1 cellular context compared by ENCODE assay signal in the genomic region with DNA sequence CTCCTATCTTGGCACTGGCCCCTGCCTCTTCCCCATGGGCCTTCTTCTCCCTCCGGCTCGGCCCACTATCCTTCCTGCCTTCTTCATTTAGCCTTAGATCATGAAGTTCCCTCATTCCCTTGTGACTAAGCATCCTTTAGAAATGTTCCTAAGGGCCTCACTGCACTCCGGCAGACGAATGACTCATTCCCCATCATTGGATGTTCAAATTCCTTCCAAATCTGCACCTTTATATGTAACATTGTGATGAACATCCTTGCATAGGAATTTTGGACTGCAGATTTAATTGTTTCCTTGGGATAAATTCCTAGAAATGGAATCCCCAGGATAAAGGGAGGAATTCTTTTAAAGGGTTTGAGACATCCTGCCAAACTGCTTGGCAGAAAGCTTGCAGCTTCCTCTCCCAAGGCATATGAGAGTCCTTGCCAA.
TF ChIP-seq lines count a peak whose summit lies in the region.

No MANE protein-coding gene starts in this region.

TF ChIP-seq in WTC11, 78 proteins besides CTCF, POLR2A, EP300 and RAD21 (continued from another document):
- TF ChIP-seq OVOL2 (CRISPR knock-in tag; IDR thresholded peaks at IDR 0.05; ENCODE audit: borderline replicate concordance), result no peak
- TF ChIP-seq ZNF219 (CRISPR knock-in tag; IDR thresholded peaks at IDR 0.05; ENCODE audit: borderline replicate concordance), result no peak
